Comparison of ENCODE assay signal across 21 cellular contexts in genomic region chr1:54989968-54990810, GRCh38. TPM values are rescaled to one million over a fixed set of nuclear protein-coding genes. Genes with fewer than 3 reads are reported as not detected.
DNase-seq lines count a peak whose midpoint lies in the region; ATAC-seq, FAIRE-seq and TF ChIP-seq lines count a peak whose summit lies in the region.
"Had no signal": no experiment of that assay in that cellular context is flagged by ENCODE, and none has a peak within 500 bp of the region (broad histone marks: within the 10 kb centered on the region; RNA-seq: fewer than 3 reads in every experiment).

No MANE protein-coding gene starts in this region.

- H2BK120ac ChIP-seq in trophoblast cell (ENCODE audit: insufficient read depth, low read length, poor library complexity), result no peak overlapping the region

- H3K18ac ChIP-seq in trophoblast cell (ENCODE audit: low read length), result no peak overlapping the region

- H3K79me2 ChIP-seq in trophoblast cell (ENCODE audit: control insufficient read depth, insufficient read depth, low read length, poor library complexity), result no peaks in the 10 kb centered on the region

- no peak for FAIRE-seq in H54 (lab: Jason Lieb, UNC)

- no peak overlapping the region for H4K8ac ChIP-seq in trophoblast cell (ENCODE audit: low read depth, low read length)

- H3K4ac ChIP-seq in trophoblast cell (ENCODE audit: low read depth, low read length), result no peak overlapping the region

- H3K27me3 Mint-ChIP-seq in T-helper 17 cell, result peaks cover 8% of the 10 kb centered on the region

- no peak for DNase-seq in T-helper 17 cell
- peak; percentile 35 for DNase-seq in fibroblast of the aortic adventitia (ENCODE audit: low read depth)
- no peak for DNase-seq in trophoblast cell
- no peak for DNase-seq in H54 (ENCODE audit: insufficient read length, low spot score)
- DNase-seq in stimulated activated CD4-positive, alpha-beta T cell treated with anti-CD3 and anti-CD28 coated beads, Interleukin-4, amount 100 ng/mL, for 4 hours, result no peak
- DNase-seq: activated CD4-positive, alpha-beta T cell treated with anti-CD3 and anti-CD28 coated beads for 48 hours; activated T-cell treated with anti-CD3 and anti-CD28 coated beads, Interleukin-2, amount 50 U/mL, for 4 hours; DND-41; Karpas-422; NCI-H187; NCI-H524 treated with DMSO at 0.1 percent for 48 hours had no signal

- no peaks in the 10 kb centered on the region for H3K36me3 ChIP-seq in trophoblast cell (ENCODE audit: control insufficient read depth in 1 of 2, insufficient read depth in 2 of 2, low read length in 2 of 2)
- H3K36me3 ChIP-seq: BLaER1 treated with 17β-estradiol and CSF1 and Interleukin-3, amounts not matched to agents 10 nM and 100 nM; esophagus muscularis mucosa; vagina had no signal

- WGBS in trophoblast cell (ENCODE audit: extremely low coverage, insufficient coverage, insufficient read length), result no CpG with 5 or more reads among the region's 13 CpGs

- H3K27ac Mint-ChIP-seq in T-helper 17 cell, result peak overlapping the region; percentile 27
- H3K27ac Mint-ChIP-seq: dendritic cell treated with granulocyte-macrophage colony-stimulating factor and Interleukin-4, amounts not matched to agents 40 ng/mL and 50 ng/mL, for 4 days; stimulated activated memory B cell treated with anti-CD40 and anti-IgM and Interleukin-4, amounts not matched to agents 10 μg/mL and 1 μg/mL and 100 μg/mL, for 72 hours; T-helper 2 cell treated with Interferon-gamma antibody and Interleukin-4, amounts not matched to agents 5 μg/mL and 100 μg/mL, for 36 hours had no signal

- H2BK5ac ChIP-seq in trophoblast cell (ENCODE audit: low read depth, low read length, poor library complexity), result no peak overlapping the region

- no peak overlapping the region for H3K9ac ChIP-seq in trophoblast cell (ENCODE audit: low read length)
- H3K9ac ChIP-seq: BLaER1 treated with 17β-estradiol and CSF1 and Interleukin-3, amounts not matched to agents 10 nM and 100 nM had no signal

- no peak overlapping the region for H3K23ac ChIP-seq in trophoblast cell (ENCODE audit: low read length)

- H3K14ac ChIP-seq in trophoblast cell (ENCODE audit: low read length), result no peak overlapping the region

- no peak for TF ChIP-seq CTCF in fibroblast of the aortic adventitia (IDR thresholded peaks at IDR 0.05; ENCODE audit: insufficient read depth, low read length)

- no peak overlapping the region for H3K27ac ChIP-seq in trophoblast cell (ENCODE audit: low read depth, low read length)
- H3K27ac ChIP-seq: BLaER1 treated with 17β-estradiol and CSF1 and Interleukin-3, amounts not matched to agents 10 nM and 100 nM; esophagus muscularis mucosa; RWPE1; vagina had no signal

- no peaks in the 10 kb centered on the region for H3K9me3 ChIP-seq in T-helper 17 cell (ENCODE audit: control insufficient read depth, low read length, poor library complexity, severe bottlenecking)
- no peaks in the 10 kb centered on the region for H3K9me3 ChIP-seq in trophoblast cell (ENCODE audit: insufficient read depth, low read depth, low read length)
- H3K9me3 ChIP-seq: BLaER1 treated with 17β-estradiol and CSF1 and Interleukin-3, amounts not matched to agents 10 nM and 100 nM; esophagus muscularis mucosa; vagina had no signal

- ATAC-seq in T-helper 17 cell, result no peak
- ATAC-seq: activated T-cell treated with anti-CD3 and anti-CD28 coated beads, Interleukin-2, amount 50 U/mL, for 4 hours; sciatic nerve; stimulated activated memory B cell treated with anti-CD40 and anti-IgM and Interleukin-4, amounts not matched to agents 10 μg/mL and 1 μg/mL and 100 μg/mL, for 72 hours had no signal

- peaks cover 6 to 9% of the 10 kb centered on the region in 2 experiments for H3K4me1 ChIP-seq in trophoblast cell (ENCODE audit: control insufficient read depth in 1 of 2, insufficient read depth in 2 of 2, low read length in 2 of 2)
- H3K4me1 ChIP-seq: BLaER1 treated with 17β-estradiol and CSF1 and Interleukin-3, amounts not matched to agents 10 nM and 100 nM; vagina had no signal

- H3K4me3 ChIP-seq in fibroblast of the aortic adventitia (ENCODE audit: low read depth, low read length) (no peak overlapping the region), trophoblast cell (ENCODE audit: low read depth, low read length) (no peak overlapping the region)
- H3K4me3 ChIP-seq: BLaER1 treated with 17β-estradiol and CSF1 and Interleukin-3, amounts not matched to agents 10 nM and 100 nM; esophagus muscularis mucosa; vagina had no signal

- H4K12ac ChIP-seq in trophoblast cell (ENCODE audit: low read depth, low read length), result no peak overlapping the region

- H2AK5ac ChIP-seq in trophoblast cell (ENCODE audit: low read length), result no peak overlapping the region

- no peak overlapping the region for H2AFZ ChIP-seq in trophoblast cell (ENCODE audit: insufficient read depth, low read length, poor library complexity)

- H3K4me1 Mint-ChIP-seq in T-helper 17 cell, result peaks cover 6% of the 10 kb centered on the region
- H3K4me1 Mint-ChIP-seq: stimulated activated memory B cell treated with anti-CD40 and anti-IgM and Interleukin-4, amounts not matched to agents 10 μg/mL and 1 μg/mL and 100 μg/mL, for 72 hours had no signal

- H3K79me1 ChIP-seq in trophoblast cell (ENCODE audit: low read length), result no peaks in the 10 kb centered on the region

- no peak overlapping the region for H3K4me2 ChIP-seq in trophoblast cell (ENCODE audit: low read length)
- H3K4me2 ChIP-seq: BLaER1 treated with 17β-estradiol and CSF1 and Interleukin-3, amounts not matched to agents 10 nM and 100 nM had no signal

- H2BK12ac ChIP-seq in trophoblast cell (ENCODE audit: low read length), result no peak overlapping the region

- H3K36me3 Mint-ChIP-seq in T-helper 17 cell (ENCODE audit: low read depth), result no peaks in the 10 kb centered on the region
- H3K36me3 Mint-ChIP-seq: stimulated activated memory B cell treated with anti-CD40 and anti-IgM and Interleukin-4, amounts not matched to agents 10 μg/mL and 1 μg/mL and 100 μg/mL, for 72 hours had no signal

- no peak for TF ChIP-seq POLR2A in H54 (IDR thresholded peaks at IDR 0.05; ENCODE audit: low read depth, low read length)

- no peaks in the 10 kb centered on the region for H3K27me3 ChIP-seq in trophoblast cell (ENCODE audit: insufficient read depth, low read length)
- H3K27me3 ChIP-seq: vagina had no signal

- no peak overlapping the region for H3K4me3 Mint-ChIP-seq in T-helper 17 cell
- H3K4me3 Mint-ChIP-seq: activated T-cell treated with anti-CD3 and anti-CD28 coated beads, Interleukin-2, amount 50 U/mL, for 4 hours; dendritic cell treated with granulocyte-macrophage colony-stimulating factor and Interleukin-4, amounts not matched to agents 40 ng/mL and 50 ng/mL, for 4 days; neural crest cell; stimulated activated memory B cell treated with anti-CD40 and anti-IgM and Interleukin-4, amounts not matched to agents 10 μg/mL and 1 μg/mL and 100 μg/mL, for 72 hours; T-helper 2 cell treated with Interferon-gamma antibody and Interleukin-4, amounts not matched to agents 5 μg/mL and 100 μg/mL, for 36 hours had no signal

- H4K91ac ChIP-seq in trophoblast cell (ENCODE audit: low read depth, low read length), result peak overlapping the region; percentile 18

RNA-seq across cellular contexts. Expression of gene BSND, which starts 8.5 kb away (rescaled TPM):
- under 1 TPM in 1 of 2 donors, not detected in 1; 0.07 TPM for total RNA-seq in T-helper 17 cell
- not detected in 2 replicates for total RNA-seq in fibroblast of the aortic adventitia (ENCODE audit: low replicate concordance)
- polyA plus RNA-seq in trophoblast cell (2013), result 0.01 TPM in 2 replicates
- total RNA-seq: activated T-cell treated with anti-CD3 and anti-CD28 coated beads, Interleukin-2, amount 50 U/mL, for 4 hours; esophagus muscularis mucosa; lung microvascular endothelial cell; neural crest cell; sciatic nerve; vagina had no signal

RNA-seq across cellular contexts. Expression of gene TMEM61, which starts 9.8 kb away (rescaled TPM):
- total RNA-seq in T-helper 17 cell, result not detected
- 0.18 TPM in 1 of 2 replicates, not detected in the other for total RNA-seq in fibroblast of the aortic adventitia (ENCODE audit: low replicate concordance)
- 0.18 and 0.19 TPM in 2 replicates for polyA plus RNA-seq in trophoblast cell (2013)
- total RNA-seq: lung microvascular endothelial cell, neural crest cell, sciatic nerve had no signal

RNA-seq across cellular contexts. Expression of gene PCSK9, which starts 49.2 kb away (rescaled TPM):
- not detected for total RNA-seq in T-helper 17 cell
- total RNA-seq in fibroblast of the aortic adventitia (ENCODE audit: low replicate concordance), result 1.1 and 2.5 TPM in 2 replicates
- 0.19 TPM in 2 replicates for polyA plus RNA-seq in trophoblast cell (2013)
- total RNA-seq: lung microvascular endothelial cell had no signal
